In genomic region chr3:172594925-172595647, GRCh38 we compare ENCODE assay signal across 7 cellular contexts.
DNase-seq lines count a peak whose midpoint lies in the region; ATAC-seq, FAIRE-seq and TF ChIP-seq lines count a peak whose summit lies in the region.
"Not testable (repeated sequence)": the region's sequence is repeated elsewhere in the genome, so short reads cannot be mapped to it uniquely, and the experiment has no call there.

No MANE protein-coding gene starts in this region.

- not testable (repeated sequence) for ATAC-seq in T-helper 17 cell; natural killer cell; stimulated activated effector memory CD8-positive, alpha-beta T cell treated with anti-CD3 and anti-CD28 coated beads, Interleukin-12 subunit alpha, Interleukin-12 subunit beta, amount 100 ng/mL, for 72 hours

- FAIRE-seq in endothelial cell of umbilical vein (lab: Jason Lieb, UNC) (peak; percentile 82), keratinocyte (lab: Jason Lieb, UNC) (peak; percentile 20)

- peaks cover 42% of the 10 kb centered on the region for H3K4me1 Mint-ChIP-seq in T-helper 17 cell
- peaks cover 62% of the 10 kb centered on the region for H3K4me1 Mint-ChIP-seq in activated naive CD8-positive, alpha-beta T cell (ENCODE audit: low read depth)
- peaks cover 56 to 59% of the 10 kb centered on the region in 2 donors for H3K4me1 Mint-ChIP-seq in natural killer cell
- peaks cover 54% of the 10 kb centered on the region for H3K4me1 Mint-ChIP-seq in stimulated activated effector memory CD8-positive, alpha-beta T cell treated with anti-CD3 and anti-CD28 coated beads, Interleukin-12 subunit alpha, Interleukin-12 subunit beta, amount 100 ng/mL, for 72 hours

- dilution Hi-C loops in endothelial cell of umbilical vein (cut with MboI; ENCODE audit: extremely low pct_ligation_motif_present, low sequenced_read_pairs); keratinocyte (cut with MboI; ENCODE audit: extremely low pct_ligation_motif_present, low sequenced_read_pairs): not testable (repeated sequence)

- not testable (repeated sequence) for H3K9ac ChIP-seq in endothelial cell of umbilical vein (replicated peaks; ENCODE audit: extremely low read depth, insufficient read depth, low read length)
- peak overlapping the region; percentile 45 for H3K9ac ChIP-seq in keratinocyte (ENCODE audit: control insufficient read depth, extremely low read depth, insufficient read depth, low read length)

- H3K9me3 Mint-ChIP-seq in activated naive CD8-positive, alpha-beta T cell (ENCODE audit: low read depth); natural killer cell; stimulated activated effector memory CD8-positive, alpha-beta T cell treated with anti-CD3 and anti-CD28 coated beads, Interleukin-12 subunit alpha, Interleukin-12 subunit beta, amount 100 ng/mL, for 72 hours: not testable (repeated sequence)

- not testable (repeated sequence) for H2AFZ ChIP-seq in endothelial cell of umbilical vein (ENCODE audit: low read depth, low read length)
- H2AFZ ChIP-seq in keratinocyte (ENCODE audit: control insufficient read depth, low read length), result peak overlapping the region; percentile 68

- POLR2A ChIA-PET in endothelial cell of umbilical vein (lab: Charles Lee), result interaction anchor here (0.5 to 0.8 kb wide), 4 partner anchors 46 to 119 kb away, joined by 3 to 5 read pairs (median 4); no protein-coding TSS in a partner anchor

- H3K27me3 ChIP-seq in endothelial cell of umbilical vein (ENCODE audit: control insufficient read depth in 2 of 2, insufficient read depth in 2 of 2, low read length in 2 of 2); keratinocyte (ENCODE audit: control insufficient read depth, extremely low read depth, insufficient read depth, low read length): not testable (repeated sequence)

- not testable (repeated sequence) for BruUV-seq in endothelial cell of umbilical vein (replicated peaks; lab: Mats Ljungman, UMichigan)

- DNase-seq in HT-29 (ENCODE audit: low spot score) (peak; percentile 51), endothelial cell of umbilical vein (ENCODE audit: low read depth, low spot score) (peak; percentile 74), keratinocyte (ENCODE audit: low read depth, low spot score) (peak; percentile 35)
- not testable (repeated sequence) for DNase-seq in T-helper 17 cell; natural killer cell; stimulated activated effector memory CD8-positive, alpha-beta T cell treated with anti-CD3 and anti-CD28 coated beads, Interleukin-12 subunit alpha, Interleukin-12 subunit beta, amount 100 ng/mL, for 72 hours (ENCODE audit: low spot score in 2 of 2)

- H3K79me2 ChIP-seq in endothelial cell of umbilical vein (ENCODE audit: control insufficient read depth, insufficient read depth, low read length); keratinocyte (ENCODE audit: control insufficient read depth, insufficient read depth, low read length): not testable (repeated sequence)

- not testable (repeated sequence) for H3K9me1 ChIP-seq in endothelial cell of umbilical vein (replicated peaks; ENCODE audit: control insufficient read depth, extremely low read depth, insufficient read depth, low read length); keratinocyte (ENCODE audit: control insufficient read depth, extremely low read depth, insufficient read depth, low read length)

- intact Hi-C loops in endothelial cell of umbilical vein (cut with micrococcal nuclease), result not testable (repeated sequence)
- intact Hi-C loops in natural killer cell (cut with micrococcal nuclease), result loop anchor here (5.0 kb wide), 1 partner anchor 42 kb away; no protein-coding TSS in a partner anchor

- H3K4me3 ChIP-seq in endothelial cell of umbilical vein (replicated peaks in 1 of 3; ENCODE audit: insufficient read depth in 1 of 3, low read depth in 1 of 3, low read length in 3 of 3), result not testable (repeated sequence)
- peak overlapping the region in 1 of 3 experiments; percentile 66 for H3K4me3 ChIP-seq in keratinocyte (ENCODE audit: control insufficient read depth in 2 of 3, extremely low read depth in 1 of 3, insufficient read depth in 2 of 3, low read depth in 1 of 3, low read length in 3 of 3)

- not testable (repeated sequence) for TF ChIP-seq CTCF in endothelial cell of umbilical vein (IDR thresholded peaks at IDR 0.05; ENCODE audit: extremely low read depth in 1 of 2, insufficient read depth in 1 of 2, low read depth in 1 of 2, low read length in 2 of 2); keratinocyte (optimal IDR thresholded peaks at IDR 0.05 in 1 of 3, IDR thresholded peaks at IDR 0.05 in 1 of 3, conservative IDR thresholded peaks at IDR 0.05 in 1 of 3; ENCODE audit: extremely low read depth in 1 of 3, insufficient read depth in 2 of 3, low read length in 3 of 3); natural killer cell (IDR thresholded peaks at IDR 0.05)

- not testable (repeated sequence) for H3K27me3 Mint-ChIP-seq in T-helper 17 cell; activated naive CD8-positive, alpha-beta T cell; natural killer cell (ENCODE audit: low read depth in 2 of 2)

- H3K9me3 ChIP-seq in T-helper 17 cell (ENCODE audit: control insufficient read depth, low read length, poor library complexity, severe bottlenecking); endothelial cell of umbilical vein (replicated peaks; ENCODE audit: control insufficient read depth, insufficient read depth, low read length); keratinocyte (ENCODE audit: control insufficient read depth, low read depth, low read length): not testable (repeated sequence)

- H3K4me1 ChIP-seq in endothelial cell of umbilical vein (ENCODE audit: control insufficient read depth, extremely low read depth, insufficient read depth, low read length), result peaks cover 16% of the 10 kb centered on the region
- peaks cover 17% of the 10 kb centered on the region for H3K4me1 ChIP-seq in keratinocyte (ENCODE audit: control insufficient read depth, extremely low read depth, insufficient read depth, low read length)

- not testable (repeated sequence) for H3K36me3 Mint-ChIP-seq in T-helper 17 cell (ENCODE audit: low read depth); natural killer cell; stimulated activated effector memory CD8-positive, alpha-beta T cell treated with anti-CD3 and anti-CD28 coated beads, Interleukin-12 subunit alpha, Interleukin-12 subunit beta, amount 100 ng/mL, for 72 hours
- peaks cover 13% of the 10 kb centered on the region for H3K36me3 Mint-ChIP-seq in activated naive CD8-positive, alpha-beta T cell

- H4K20me1 ChIP-seq in endothelial cell of umbilical vein (replicated peaks; ENCODE audit: control insufficient read depth, extremely low read depth, insufficient read depth, low read length); keratinocyte (ENCODE audit: control insufficient read depth, extremely low read depth, insufficient read depth, low read length): not testable (repeated sequence)

- not testable (repeated sequence) for H3K36me3 ChIP-seq in endothelial cell of umbilical vein (ENCODE audit: control insufficient read depth in 2 of 2, extremely low read depth in 1 of 2, insufficient read depth in 2 of 2, low read length in 2 of 2); keratinocyte (ENCODE audit: control insufficient read depth in 2 of 2, extremely low read depth in 1 of 2, insufficient read depth in 2 of 2, low read length in 2 of 2)

- not testable (repeated sequence) for TF ChIP-seq POLR2A in endothelial cell of umbilical vein (IDR thresholded peaks at IDR 0.05; ENCODE audit: low read depth, low read length)

- peak overlapping the region; percentile 60 for H3K4me2 ChIP-seq in endothelial cell of umbilical vein (ENCODE audit: insufficient read depth, low read length)
- H3K4me2 ChIP-seq in keratinocyte (ENCODE audit: control insufficient read depth, extremely low read depth, insufficient read depth, low read depth, low read length), result peak overlapping the region; percentile 89

- CTCF ChIA-PET in endothelial cell of umbilical vein (lab: Charles Lee), result interaction anchor here (0.7 to 5.0 kb wide), 46 partner anchors 9 to 446 kb away, joined by 3 to 56 read pairs (median 6); partner anchors contain the start of genes ECT2, NCEH1 and TNFSF10

- H3K4me3 Mint-ChIP-seq in T-helper 17 cell (peak overlapping the region; percentile 61), natural killer cell (peak overlapping the region; percentile 88)
- peak overlapping the region; percentile 80 for H3K4me3 Mint-ChIP-seq in activated naive CD8-positive, alpha-beta T cell
- H3K4me3 Mint-ChIP-seq in stimulated activated effector memory CD8-positive, alpha-beta T cell treated with anti-CD3 and anti-CD28 coated beads, Interleukin-12 subunit alpha, Interleukin-12 subunit beta, amount 100 ng/mL, for 72 hours, result peak overlapping the region; percentile 58

- not testable (repeated sequence) for H3K27ac ChIP-seq in endothelial cell of umbilical vein (ENCODE audit: insufficient read depth, low read depth, low read length)
- peak overlapping the region; percentile 59 for H3K27ac ChIP-seq in keratinocyte (ENCODE audit: control insufficient read depth, insufficient read depth, low read length)

- peak overlapping the region; percentile 95 for H3K27ac Mint-ChIP-seq in T-helper 17 cell
- H3K27ac Mint-ChIP-seq in activated naive CD8-positive, alpha-beta T cell, result peak overlapping the region; percentile 79
- peak overlapping the region; percentile 79 to 88 for H3K27ac Mint-ChIP-seq in natural killer cell
- peak overlapping the region; percentile 24 for H3K27ac Mint-ChIP-seq in stimulated activated effector memory CD8-positive, alpha-beta T cell treated with anti-CD3 and anti-CD28 coated beads, Interleukin-12 subunit alpha, Interleukin-12 subunit beta, amount 100 ng/mL, for 72 hours

Comparison
In these comparisons a context has a peak if more than half of its experiments do, and no peak if none do; other contexts are left out.
1. H3K27ac Mint-ChIP-seq: peak in every context shown above with its lines; median percentile 95 in T-helper 17 cell; 84 in natural killer cell; 79 in activated naive CD8-positive, alpha-beta T cell; 24 in stimulated activated effector memory CD8-positive, alpha-beta T cell treated with anti-CD3 and anti-CD28 coated beads, Interleukin-12 subunit alpha, Interleukin-12 subunit beta, amount 100 ng/mL, for 72 hours.